12 cellular contexts compared by ENCODE assay signal in the genomic region with DNA sequence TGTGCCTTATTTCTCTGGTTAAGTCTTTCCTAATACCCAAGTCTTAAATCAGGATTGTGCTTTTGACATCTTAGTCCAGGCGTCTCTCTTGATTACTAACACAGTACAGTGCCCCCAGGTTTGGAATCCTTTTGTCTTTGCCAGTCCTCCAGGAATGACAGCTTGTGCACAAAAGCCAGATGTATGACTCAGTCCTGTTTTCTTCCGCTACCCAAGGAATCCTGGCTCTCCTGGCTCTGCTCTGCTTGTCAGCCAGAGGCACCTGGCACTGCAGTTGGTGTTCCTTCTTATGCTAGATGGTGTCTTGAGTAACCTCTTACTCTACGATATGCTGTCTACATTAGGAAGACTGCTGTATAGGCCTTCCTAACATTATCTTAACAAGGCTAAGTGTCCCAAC.
A peak's percentile ranks its signal among the peaks of the same experiment; 100 is the strongest.
DNase-seq lines count a peak whose midpoint lies in the region; ATAC-seq and TF ChIP-seq lines count a peak whose summit lies in the region.
"Had no signal": no experiment of that assay in that cellular context is flagged by ENCODE, and none has a peak within 500 bp of the region (broad histone marks: within the 10 kb centered on the region; RNA-seq: fewer than 3 reads in every experiment).

No MANE protein-coding gene starts in this region.

- no peak overlapping the region for H3K27ac Mint-ChIP-seq in activated T-helper 17 cell treated with anti-CD3 and anti-CD28 coated beads, Interleukin-2, amount 50 U/mL, for 72 hours

- RAD21 ChIA-PET in HCT116 (lab: Charles Lee; ENCODE audit: low non-redundant PET in 1 of 2, low total read pairs in 2 of 2, uncharacterized antibody in 2 of 2, unreplicated experiment in 2 of 2) = no interaction called here

- peak overlapping the region; percentile 26; the same call in 1 of the 2 replicates for H3K4me2 ChIP-seq in HCT116 (ENCODE audit: low read length)
- H3K4me2 ChIP-seq in hepatocyte = no peak overlapping the region

- H3K4me1 Mint-ChIP-seq in activated T-helper 17 cell treated with anti-CD3 and anti-CD28 coated beads, Interleukin-2, amount 50 U/mL, for 72 hours = no peaks in the 10 kb centered on the region
- H3K4me1 Mint-ChIP-seq: central memory CD8-positive, alpha-beta T cell had no signal

- H3K4me1 ChIP-seq in HCT116 (ENCODE audit: control insufficient read depth in 1 of 2, insufficient read depth in 2 of 2, low read length in 2 of 2) (peaks cover 4 to 18% of the 10 kb centered on the region in 2 experiments; a peak in 2 of 4 replicates), hepatocyte (ENCODE audit: insufficient read depth) (peaks cover 7% of the 10 kb centered on the region)
- H3K4me1 ChIP-seq: pancreas had no signal

- ATAC-seq in HCT116 = peak; percentile 53; the same call in 1 of the 2 replicates
- no peak for ATAC-seq in left lobe of liver
- no peak for ATAC-seq in activated T-helper 17 cell treated with anti-CD3 and anti-CD28 coated beads, Interleukin-2, amount 50 U/mL, for 72 hours (replicated peaks)

- WGBS in hepatocyte (ENCODE audit: low lambda C conversion rate, missing lambda C conversion rate) = 62% methylated on average over 3 of the region's 3 CpGs

- CTCF ChIA-PET in HCT116 (lab: Charles Lee) = no interaction called here

- TF ChIP-seq POLR2A in HCT116 (IDR thresholded peaks at IDR 0.05; ENCODE audit: borderline replicate concordance, extremely low read depth, insufficient read depth, insufficient read length) = no peak

- TF ChIP-seq RAD21 in HCT116 (IDR thresholded peaks at IDR 0.05; ENCODE audit: low read depth) = no peak

- H3K9me3 ChIP-seq in HCT116 (ENCODE audit: control insufficient read depth in 1 of 2, insufficient read depth in 1 of 2, low read depth in 1 of 2, low read length in 2 of 2) (no peaks in the 10 kb centered on the region), hepatocyte (ENCODE audit: low read depth) (no peaks in the 10 kb centered on the region)
- H3K9me3 ChIP-seq: pancreas had no signal

- intact Hi-C loops in HCT116 (cut with micrococcal nuclease) = no loop called here

- no TSS peak for BruUV-seq in HCT116 (replicated peaks; lab: Mats Ljungman, UMichigan)

- no peaks in the 10 kb centered on the region for H3K9me3 Mint-ChIP-seq in activated T-helper 17 cell treated with anti-CD3 and anti-CD28 coated beads, Interleukin-2, amount 50 U/mL, for 72 hours
- H3K9me3 Mint-ChIP-seq: central memory CD8-positive, alpha-beta T cell had no signal

- no peaks in the 10 kb centered on the region for H3K27me3 Mint-ChIP-seq in activated T-helper 17 cell treated with anti-CD3 and anti-CD28 coated beads, Interleukin-2, amount 50 U/mL, for 72 hours
- H3K27me3 Mint-ChIP-seq: central memory CD8-positive, alpha-beta T cell had no signal

- H3K27ac ChIP-seq in HCT116 (ENCODE audit: low read depth, low read length) = 0 out of 2 replicates have a peak overlapping the region, but pooled peaks have one; percentile 3
- no peak overlapping the region for H3K27ac ChIP-seq in hepatocyte
- H3K27ac ChIP-seq: SK-N-MC had no signal

- DNase-seq in AG08395 (ENCODE audit: low spot score) (peak; percentile 54), HCT116 (ENCODE audit: low read depth, low spot score) (peak; percentile 13), SK-N-DZ (ENCODE audit: low spot score) (peak; percentile 2), hepatocyte (ENCODE audit: low spot score) (peak; percentile 39), left lobe of liver (ENCODE audit: low spot score) (no peak), H4 (ENCODE audit: low spot score) (no peak), DMS 273 treated with DMSO at 0.1 percent for 48 hours (lab: John Stamatoyannopoulos, UW) (no peak)
- DNase-seq: GOT3, pancreas had no signal

- H3K4me3 ChIP-seq in HCT116 (replicated peaks in 1 of 2; ENCODE audit: low read depth in 1 of 2, low read length in 2 of 2) (no peak overlapping the region), hepatocyte (no peak overlapping the region)
- H3K4me3 ChIP-seq: pancreas, SK-N-MC had no signal

- no peak overlapping the region for H3K9ac ChIP-seq in HCT116 (ENCODE audit: low read length)

- H3K36me3 Mint-ChIP-seq in activated T-helper 17 cell treated with anti-CD3 and anti-CD28 coated beads, Interleukin-2, amount 50 U/mL, for 72 hours (ENCODE audit: low read depth) = no peaks in the 10 kb centered on the region

- peak overlapping the region; percentile 66 for H2AFZ ChIP-seq in HCT116 (ENCODE audit: low read depth, low read length, poor library complexity, severe bottlenecking)
- H2AFZ ChIP-seq in hepatocyte = no peak overlapping the region

- no peaks in the 10 kb centered on the region for H3K36me3 ChIP-seq in HCT116 (ENCODE audit: control insufficient read depth in 1 of 2, insufficient read depth in 2 of 2, low read length in 2 of 2)
- no peaks in the 10 kb centered on the region for H3K36me3 ChIP-seq in hepatocyte (replicated peaks; ENCODE audit: insufficient read depth, low read depth)
- H3K36me3 ChIP-seq: pancreas had no signal

- H3K79me2 ChIP-seq in HCT116 (ENCODE audit: insufficient read depth, low read length) = no peaks in the 10 kb centered on the region
- H3K79me2 ChIP-seq in hepatocyte = no peaks in the 10 kb centered on the region

- H3K9me2 ChIP-seq in HCT116 (ENCODE audit: insufficient read depth) (no peaks in the 10 kb centered on the region), hepatocyte (replicated peaks; ENCODE audit: insufficient read depth) (no peaks in the 10 kb centered on the region)

- POLR2A ChIA-PET in HCT116 (lab: Charles Lee) = no interaction called here

- H4K20me1 ChIP-seq in HCT116 (ENCODE audit: insufficient read depth) = no peaks in the 10 kb centered on the region
- H4K20me1 ChIP-seq in hepatocyte (ENCODE audit: insufficient read depth, poor library complexity, severe bottlenecking) = no peaks in the 10 kb centered on the region

- H3K4me3 Mint-ChIP-seq in activated T-helper 17 cell treated with anti-CD3 and anti-CD28 coated beads, Interleukin-2, amount 50 U/mL, for 72 hours = no peak overlapping the region
- H3K4me3 Mint-ChIP-seq: central memory CD8-positive, alpha-beta T cell had no signal

- no peaks in the 10 kb centered on the region for H3K27me3 ChIP-seq in HCT116 (ENCODE audit: insufficient read depth, low read length)
- no peaks in the 10 kb centered on the region for H3K27me3 ChIP-seq in hepatocyte
- H3K27me3 ChIP-seq: pancreas had no signal

- no peak for TF ChIP-seq CTCF in HCT116 (IDR thresholded peaks at IDR 0.05 in 2 of 3, conservative IDR thresholded peaks at IDR 0.05 in 1 of 3; ENCODE audit: borderline replicate concordance in 1 of 3, insufficient read depth in 1 of 3, low read depth in 2 of 3, low read length in 2 of 3)
- no peak for TF ChIP-seq CTCF in hepatocyte (IDR thresholded peaks at IDR 0.05; ENCODE audit: poor library complexity)

TF ChIP-seq in HCT116, 20 proteins besides CTCF, POLR2A, EP300 and RAD21:
- peak; percentile 46 for TF ChIP-seq JUND (IDR thresholded peaks at IDR 0.05)
- 0 out of 2 replicates have a peak, but pooled peaks have one; percentile 56 for TF ChIP-seq CBX3 (IDR thresholded peaks at IDR 0.05; ENCODE audit: low read depth)
- TF ChIP-seq, protein P1, sequence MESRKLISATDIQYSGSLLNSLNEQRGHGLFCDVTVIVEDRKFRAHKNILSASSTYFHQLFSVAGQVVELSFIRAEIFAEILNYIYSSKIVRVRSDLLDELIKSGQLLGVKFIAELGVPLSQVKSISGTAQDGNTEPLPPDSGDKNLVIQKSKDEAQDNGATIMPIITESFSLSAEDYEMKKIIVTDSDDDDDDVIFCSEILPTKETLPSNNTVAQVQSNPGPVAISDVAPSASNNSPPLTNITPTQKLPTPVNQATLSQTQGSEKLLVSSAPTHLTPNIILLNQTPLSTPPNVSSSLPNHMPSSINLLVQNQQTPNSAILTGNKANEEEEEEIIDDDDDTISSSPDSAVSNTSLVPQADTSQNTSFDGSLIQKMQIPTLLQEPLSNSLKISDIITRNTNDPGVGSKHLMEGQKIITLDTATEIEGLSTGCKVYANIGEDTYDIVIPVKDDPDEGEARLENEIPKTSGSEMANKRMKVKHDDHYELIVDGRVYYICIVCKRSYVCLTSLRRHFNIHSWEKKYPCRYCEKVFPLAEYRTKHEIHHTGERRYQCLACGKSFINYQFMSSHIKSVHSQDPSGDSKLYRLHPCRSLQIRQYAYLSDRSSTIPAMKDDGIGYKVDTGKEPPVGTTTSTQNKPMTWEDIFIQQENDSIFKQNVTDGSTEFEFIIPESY (IDR thresholded peaks at IDR 0.05; ENCODE audit: extremely low read depth, insufficient replicate concordance, low read length) = no peak
- TF ChIP-seq SP1 (IDR thresholded peaks at IDR 0.05; ENCODE audit: low read depth) = peak; percentile 24; the same call in 1 of the 2 replicates
- TF ChIP-seq FOSL1 (IDR thresholded peaks at IDR 0.05; ENCODE audit: low read depth) = peak; percentile 47
- no peak for TF ChIP-seq SRF (IDR thresholded peaks at IDR 0.05; ENCODE audit: low read depth)

Comparison
In these comparisons a context has a peak if more than half of its experiments do, and no peak if none do; other contexts are left out.
1. DNase-seq: peak in AG08395 (single experiment), HCT116 (single experiment), SK-N-DZ (single experiment) and hepatocyte (single experiment); none in left lobe of liver (single experiment), H4 (single experiment) and DMS 273 treated with DMSO at 0.1 percent for 48 hours (single experiment).